ENCODE assay signal across 8 cellular contexts in genomic region chr12:123533672-123534643, GRCh38. TPM values are rescaled to one million over a fixed set of nuclear protein-coding genes. Genes with fewer than 3 reads are reported as not detected.
A peak's percentile ranks its signal among the peaks of the same experiment; 100 is the strongest.
DNase-seq lines count a peak whose midpoint lies in the region; ATAC-seq and TF ChIP-seq lines count a peak whose summit lies in the region.

Gene RILPL1 (minus strand): TSS chr12:123533719. CDS start chr12:123533482, 237 bp downstream.

- H3K4me1 ChIP-seq in GM23338 (ENCODE audit: insufficient read depth) (no peaks in the 10 kb centered on the region), mononuclear cell (ENCODE audit: insufficient read depth, low read length) (peaks cover 25% of the 10 kb centered on the region)

- no peaks in the 10 kb centered on the region for H3K9me2 ChIP-seq in GM23338 (ENCODE audit: insufficient read depth)

- peak within 1 kb of the TSS; percentile 82 for H3K4me3 Mint-ChIP-seq in GM23338
- H3K4me3 Mint-ChIP-seq in stimulated activated effector memory CD8-positive, alpha-beta T cell treated with anti-CD3 and anti-CD28 coated beads, Interleukin-12 subunit alpha, Interleukin-12 subunit beta, amount 100 ng/mL, for 72 hours, result peak within 1 kb of the TSS; percentile 69

- no peak within 1 kb of the TSS for H3K27ac ChIP-seq in GM23338 (ENCODE audit: low read depth)

- H3K27me3 Mint-ChIP-seq in GM23338 (ENCODE audit: insufficient read depth, low read depth, poor library complexity), result peaks cover 16% of the 10 kb centered on the region

- peak within 1 kb of the TSS; percentile 93 for H2AFZ ChIP-seq in GM23338

- peak; percentile 73 for ATAC-seq in GM23338
- peak; percentile 78 for ATAC-seq in stimulated activated effector memory CD8-positive, alpha-beta T cell treated with anti-CD3 and anti-CD28 coated beads, Interleukin-12 subunit alpha, Interleukin-12 subunit beta, amount 100 ng/mL, for 72 hours
- ATAC-seq in HG02981 (IDR thresholded peaks at IDR 0.05; ENCODE audit: unreplicated experiment), result no peak

- no peaks in the 10 kb centered on the region for H3K4me1 Mint-ChIP-seq in GM23338
- peaks cover 22% of the 10 kb centered on the region for H3K4me1 Mint-ChIP-seq in stimulated activated effector memory CD8-positive, alpha-beta T cell treated with anti-CD3 and anti-CD28 coated beads, Interleukin-12 subunit alpha, Interleukin-12 subunit beta, amount 100 ng/mL, for 72 hours

- H3K27ac Mint-ChIP-seq in GM23338, result no peak within 1 kb of the TSS
- no peak within 1 kb of the TSS for H3K27ac Mint-ChIP-seq in stimulated activated effector memory CD8-positive, alpha-beta T cell treated with anti-CD3 and anti-CD28 coated beads, Interleukin-12 subunit alpha, Interleukin-12 subunit beta, amount 100 ng/mL, for 72 hours

- DNase-seq in CMK (ENCODE audit: low read depth), result peak; percentile 38
- DNase-seq in GM23338 (ENCODE audit: low spot score), result peak; percentile 71
- peak; percentile 47 for DNase-seq in NCI-H510A treated with DMSO at 0.1 percent for 48 hours (lab: John Stamatoyannopoulos, UW)
- peak; percentile 48 for DNase-seq in activated T-cell treated with anti-CD3 and anti-CD28 coated beads for 48 hours (ENCODE audit: low read depth)
- peak; percentile 54 to 66 for DNase-seq in erythroblast (lab: John Stamatoyannopoulos, UW)
- peak; percentile 48 to 75 for DNase-seq in stimulated activated effector memory CD8-positive, alpha-beta T cell treated with anti-CD3 and anti-CD28 coated beads, Interleukin-12 subunit alpha, Interleukin-12 subunit beta, amount 100 ng/mL, for 72 hours (ENCODE audit: low spot score in 2 of 2)

- TF ChIP-seq CTCF in GM23338 (conservative IDR thresholded peaks at IDR 0.05; ENCODE audit: low read depth in 2 of 2), result peak in 1 of 2 experiments; percentile 37; a peak in 1 of 4 replicates

- no peaks in the 10 kb centered on the region for H3K9me3 Mint-ChIP-seq in GM23338
- H3K9me3 Mint-ChIP-seq in stimulated activated effector memory CD8-positive, alpha-beta T cell treated with anti-CD3 and anti-CD28 coated beads, Interleukin-12 subunit alpha, Interleukin-12 subunit beta, amount 100 ng/mL, for 72 hours, result no peaks in the 10 kb centered on the region

- peak within 1 kb of the TSS; percentile 76 for H3K4me3 ChIP-seq in GM23338
- H3K4me3 ChIP-seq in mononuclear cell (ENCODE audit: low read length), result peak within 1 kb of the TSS; percentile 43

- H3K36me3 Mint-ChIP-seq in GM23338 (ENCODE audit: low read depth), result peaks cover 3% of the 10 kb centered on the region; the same call in 2 of the 3 replicates
- no peaks in the 10 kb centered on the region for H3K36me3 Mint-ChIP-seq in stimulated activated effector memory CD8-positive, alpha-beta T cell treated with anti-CD3 and anti-CD28 coated beads, Interleukin-12 subunit alpha, Interleukin-12 subunit beta, amount 100 ng/mL, for 72 hours

- H3K9me3 ChIP-seq in mononuclear cell (ENCODE audit: low read depth, low read length), result no peaks in the 10 kb centered on the region

- no peaks in the 10 kb centered on the region for H4K20me1 ChIP-seq in GM23338 (replicated peaks; ENCODE audit: insufficient read depth)

- H3K27me3 ChIP-seq in GM23338 (ENCODE audit: insufficient read depth) (peaks cover 21% of the 10 kb centered on the region), mononuclear cell (ENCODE audit: insufficient read depth, low read length) (peaks cover 6% of the 10 kb centered on the region)

- no peak for TF ChIP-seq POLR2A in erythroblast (IDR thresholded peaks at IDR 0.05; ENCODE audit: low read length)

- 0 out of 2 replicates have a peak, but pooled peaks cover 5% of the 10 kb centered on the region for H3K79me2 ChIP-seq in GM23338 (replicated peaks; ENCODE audit: insufficient read depth)

- H3F3A ChIP-seq in GM23338 (replicated peaks; ENCODE audit: low read depth), result peaks cover 8% of the 10 kb centered on the region

- H3K4me2 ChIP-seq in GM23338, result peak within 1 kb of the TSS; percentile 82

- no peaks in the 10 kb centered on the region for H3K36me3 ChIP-seq in GM23338 (ENCODE audit: insufficient read depth)

TF ChIP-seq in GM23338, 12 proteins besides CTCF, POLR2A, EP300 and RAD21:
- TF ChIP-seq, protein P1, sequence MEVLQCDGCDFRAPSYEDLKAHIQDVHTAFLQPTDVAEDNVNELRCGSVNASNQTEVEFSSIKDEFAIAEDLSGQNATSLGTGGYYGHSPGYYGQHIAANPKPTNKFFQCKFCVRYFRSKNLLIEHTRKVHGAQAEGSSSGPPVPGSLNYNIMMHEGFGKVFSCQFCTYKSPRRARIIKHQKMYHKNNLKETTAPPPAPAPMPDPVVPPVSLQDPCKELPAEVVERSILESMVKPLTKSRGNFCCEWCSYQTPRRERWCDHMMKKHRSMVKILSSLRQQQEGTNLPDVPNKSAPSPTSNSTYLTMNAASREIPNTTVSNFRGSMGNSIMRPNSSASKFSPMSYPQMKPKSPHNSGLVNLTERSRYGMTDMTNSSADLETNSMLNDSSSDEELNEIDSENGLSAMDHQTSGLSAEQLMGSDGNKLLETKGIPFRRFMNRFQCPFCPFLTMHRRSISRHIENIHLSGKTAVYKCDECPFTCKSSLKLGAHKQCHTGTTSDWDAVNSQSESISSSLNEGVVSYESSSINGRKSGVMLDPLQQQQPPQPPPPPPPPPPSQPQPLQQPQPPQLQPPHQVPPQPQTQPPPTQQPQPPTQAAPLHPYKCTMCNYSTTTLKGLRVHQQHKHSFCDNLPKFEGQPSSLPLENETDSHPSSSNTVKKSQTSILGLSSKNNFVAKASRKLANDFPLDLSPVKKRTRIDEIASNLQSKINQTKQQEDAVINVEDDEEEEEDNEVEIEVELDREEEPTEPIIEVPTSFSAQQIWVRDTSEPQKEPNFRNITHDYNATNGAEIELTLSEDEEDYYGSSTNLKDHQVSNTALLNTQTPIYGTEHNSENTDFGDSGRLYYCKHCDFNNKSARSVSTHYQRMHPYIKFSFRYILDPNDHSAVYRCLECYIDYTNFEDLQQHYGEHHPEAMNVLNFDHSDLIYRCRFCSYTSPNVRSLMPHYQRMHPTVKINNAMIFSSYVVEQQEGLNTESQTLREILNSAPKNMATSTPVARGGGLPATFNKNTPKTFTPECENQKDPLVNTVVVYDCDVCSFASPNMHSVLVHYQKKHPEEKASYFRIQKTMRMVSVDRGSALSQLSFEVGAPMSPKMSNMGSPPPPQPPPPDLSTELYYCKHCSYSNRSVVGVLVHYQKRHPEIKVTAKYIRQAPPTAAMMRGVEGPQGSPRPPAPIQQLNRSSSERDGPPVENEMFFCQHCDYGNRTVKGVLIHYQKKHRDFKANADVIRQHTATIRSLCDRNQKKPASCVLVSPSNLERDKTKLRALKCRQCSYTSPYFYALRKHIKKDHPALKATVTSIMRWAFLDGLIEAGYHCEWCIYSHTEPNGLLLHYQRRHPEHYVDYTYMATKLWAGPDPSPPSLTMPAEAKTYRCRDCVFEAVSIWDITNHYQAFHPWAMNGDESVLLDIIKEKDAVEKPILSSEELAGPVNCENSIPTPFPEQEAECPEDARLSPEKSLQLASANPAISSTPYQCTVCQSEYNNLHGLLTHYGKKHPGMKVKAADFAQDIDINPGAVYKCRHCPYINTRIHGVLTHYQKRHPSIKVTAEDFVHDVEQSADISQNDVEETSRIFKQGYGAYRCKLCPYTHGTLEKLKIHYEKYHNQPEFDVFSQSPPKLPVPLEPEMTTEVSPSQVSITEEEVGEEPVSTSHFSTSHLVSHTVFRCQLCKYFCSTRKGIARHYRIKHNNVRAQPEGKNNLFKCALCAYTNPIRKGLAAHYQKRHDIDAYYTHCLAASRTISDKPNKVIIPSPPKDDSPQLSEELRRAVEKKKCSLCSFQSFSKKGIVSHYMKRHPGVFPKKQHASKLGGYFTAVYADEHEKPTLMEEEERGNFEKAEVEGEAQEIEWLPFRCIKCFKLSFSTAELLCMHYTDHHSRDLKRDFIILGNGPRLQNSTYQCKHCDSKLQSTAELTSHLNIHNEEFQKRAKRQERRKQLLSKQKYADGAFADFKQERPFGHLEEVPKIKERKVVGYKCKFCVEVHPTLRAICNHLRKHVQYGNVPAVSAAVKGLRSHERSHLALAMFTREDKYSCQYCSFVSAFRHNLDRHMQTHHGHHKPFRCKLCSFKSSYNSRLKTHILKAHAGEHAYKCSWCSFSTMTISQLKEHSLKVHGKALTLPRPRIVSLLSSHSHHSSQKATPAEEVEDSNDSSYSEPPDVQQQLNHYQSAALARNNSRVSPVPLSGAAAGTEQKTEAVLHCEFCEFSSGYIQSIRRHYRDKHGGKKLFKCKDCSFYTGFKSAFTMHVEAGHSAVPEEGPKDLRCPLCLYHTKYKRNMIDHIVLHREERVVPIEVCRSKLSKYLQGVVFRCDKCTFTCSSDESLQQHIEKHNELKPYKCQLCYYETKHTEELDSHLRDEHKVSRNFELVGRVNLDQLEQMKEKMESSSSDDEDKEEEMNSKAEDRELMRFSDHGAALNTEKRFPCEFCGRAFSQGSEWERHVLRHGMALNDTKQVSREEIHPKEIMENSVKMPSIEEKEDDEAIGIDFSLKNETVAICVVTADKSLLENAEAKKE (CRISPR knock-in tag; IDR thresholded peaks at IDR 0.05), result no peak
- TF ChIP-seq POLR2AphosphoS5 (IDR thresholded peaks at IDR 0.05; ENCODE audit: low read depth), result peak; percentile 48
TF ChIP-seq in GM23338: peak in this region for 1.

RNA-seq across cellular contexts. Expression of gene RILPL1, which starts in this region (rescaled TPM):
- total RNA-seq in GM23338 (2014; rRNA removed; shearing (Covaris generic)), result 5.8 and 7.9 TPM in 2 replicates
- polyA plus RNA-seq in GM23338 (2016; fragmentation: Nextera tagmentation; extraction: Ambion mirVana), result 3.9 and 4.4 TPM in 2 replicates
- total RNA-seq in mononuclear cell, result 1.8 TPM
